In genomic region chr18:3449702-3450357, GRCh38 we compare ENCODE assay signal across 8 cellular contexts. TPM values are rescaled to one million over a fixed set of nuclear protein-coding genes. Genes with fewer than 3 reads are reported as not detected.
A peak's percentile ranks its signal among the peaks of the same experiment; 100 is the strongest.
DNase-seq lines count a peak whose midpoint lies in the region; ATAC-seq and TF ChIP-seq lines count a peak whose summit lies in the region.

TGIF1 (plus strand) TSS chr18:3450172; CDS start chr18:3450490, 318 bp downstream.

- no peaks in the 10 kb centered on the region for H3K9me3 Mint-ChIP-seq in osteocyte (ENCODE audit: unreplicated experiment)

- H3K27ac ChIP-seq in SJCRH30, result peak within 1 kb of the TSS; percentile 95
- H3K27ac ChIP-seq in aorta (ENCODE audit: low read depth in 1 of 2, low read length in 2 of 2), result peak within 1 kb of the TSS; percentile 83 to 97

- H3K4me3 ChIP-seq in SJCRH30 (peak within 1 kb of the TSS; percentile 76), adipocyte (ENCODE audit: low read length) (peak within 1 kb of the TSS; percentile 96), aorta (ENCODE audit: low read length in 2 of 2) (peak within 1 kb of the TSS; percentile 81 to 85)

- peak within 1 kb of the TSS; percentile 99 for H3K27ac Mint-ChIP-seq in osteocyte (ENCODE audit: unreplicated experiment)

- H3K4me1 ChIP-seq in SJCRH30, result peaks cover 21% of the 10 kb centered on the region
- H3K4me1 ChIP-seq in adipocyte (ENCODE audit: control insufficient read depth, insufficient read depth, low read length), result peaks cover 31% of the 10 kb centered on the region
- peaks cover 0 to 1% of the 10 kb centered on the region in 2 donors for H3K4me1 ChIP-seq in aorta (ENCODE audit: control insufficient read depth in 1 of 2, insufficient read depth in 2 of 2, low read length in 2 of 2)

- ATAC-seq in Right ventricle myocardium superior (ENCODE audit: poor library complexity), result peak; percentile 30
- ATAC-seq in aorta (ENCODE audit: low FRiP score), result peak; percentile 21
- no peak for ATAC-seq in HG03097 (IDR thresholded peaks at IDR 0.05; ENCODE audit: low FRiP score, unreplicated experiment)

- peak within 1 kb of the TSS; percentile 94 for H3K4me3 Mint-ChIP-seq in osteocyte (ENCODE audit: unreplicated experiment)

- no peaks in the 10 kb centered on the region for H3K36me3 Mint-ChIP-seq in osteocyte (ENCODE audit: unreplicated experiment)

- TF ChIP-seq CTCF in osteocyte (IDR thresholded peaks at IDR 0.05), result no peak

- H3K9ac ChIP-seq in adipocyte (ENCODE audit: low read length), result peak within 1 kb of the TSS; percentile 99

- H3K4me1 Mint-ChIP-seq in osteocyte (ENCODE audit: unreplicated experiment), result peaks cover 40% of the 10 kb centered on the region

- H3K9me3 ChIP-seq in SJCRH30 (replicated peaks), result no peaks in the 10 kb centered on the region
- no peaks in the 10 kb centered on the region for H3K9me3 ChIP-seq in adipocyte (ENCODE audit: control insufficient read depth, low read length)
- no peaks in the 10 kb centered on the region for H3K9me3 ChIP-seq in aorta (ENCODE audit: control insufficient read depth, low read length)

- H3K36me3 ChIP-seq in SJCRH30 (peaks cover 31% of the 10 kb centered on the region), adipocyte (ENCODE audit: control insufficient read depth, insufficient read depth, low read length, severe bottlenecking) (no peaks in the 10 kb centered on the region), aorta (ENCODE audit: control insufficient read depth in 1 of 2, insufficient read depth in 2 of 2, low read length in 1 of 2) (no peaks in the 10 kb centered on the region)

- no peaks in the 10 kb centered on the region for H3K27me3 Mint-ChIP-seq in osteocyte (ENCODE audit: unreplicated experiment)

- intact Hi-C loops in Right ventricle myocardium superior (cut with DNase I) (loop anchor here (2.0 to 5.0 kb wide), 3 partner anchors 143 to 217 kb away; no protein-coding TSS in a partner anchor), aorta (cut with DNase I) (loop anchor here (2.0 to 5.0 kb wide), 6 partner anchors 142 to 217 kb away; partner anchors contain the start of gene MYL12B (in 1 of the 2))

- no peaks in the 10 kb centered on the region for H3K27me3 ChIP-seq in SJCRH30
- no peaks in the 10 kb centered on the region for H3K27me3 ChIP-seq in adipocyte (replicated peaks; ENCODE audit: control insufficient read depth, insufficient read depth, low read length)
- H3K27me3 ChIP-seq in aorta (ENCODE audit: control insufficient read depth in 1 of 2, insufficient read depth in 2 of 2, low read length in 1 of 2), result no peaks in the 10 kb centered on the region

- WGBS in aorta, 2 donors, result 0% methylated on average over 38 to 60 of the region's 60 CpGs

- peak; percentile 93 for DNase-seq in DMS53 (lab: John Stamatoyannopoulos, UW)
- peak; percentile 87 for DNase-seq in HT-29 (ENCODE audit: low spot score)
- peak; percentile 78 to 85 for DNase-seq in SJCRH30
- peak; percentile 78 for DNase-seq in adipocyte (ENCODE audit: low read depth)
- peak; percentile 88 for DNase-seq in Right ventricle myocardium superior
- DNase-seq in osteocyte (ENCODE audit: extremely low spot score, unreplicated experiment), result peak; percentile 91
- peak; percentile 88 to 93 for DNase-seq in aorta

RNA-seq across cellular contexts. Expression of gene TGIF1, which starts in this region (rescaled TPM):
- total RNA-seq in HT-29 (2014; rRNA removed; shearing (Covaris generic)), result 241 and 264 TPM in 2 replicates
- total RNA-seq in SJCRH30 (2014; rRNA removed; shearing (Covaris generic)), result 86.9 and 88.8 TPM in 2 replicates
- total RNA-seq in Right ventricle myocardium superior (9.9 TPM), osteocyte (83.0 and 90.7 TPM in 2 replicates), aorta (10 to 100 TPM; 48.0 to 48.2 TPM)
- 10 to 100 TPM; 34.7 to 35.1 TPM for polyA plus RNA-seq in aorta
